Comparison of ENCODE assay signal across 1 cellular context in genomic region chr4:139920552-139920951, GRCh38.
TF ChIP-seq lines count a peak whose summit lies in the region.

No MANE protein-coding gene starts in this region.

TF ChIP-seq in GM23338, 12 proteins besides CTCF, POLR2A, EP300 and RAD21 (continued from another document):
- TF ChIP-seq, protein P1, sequence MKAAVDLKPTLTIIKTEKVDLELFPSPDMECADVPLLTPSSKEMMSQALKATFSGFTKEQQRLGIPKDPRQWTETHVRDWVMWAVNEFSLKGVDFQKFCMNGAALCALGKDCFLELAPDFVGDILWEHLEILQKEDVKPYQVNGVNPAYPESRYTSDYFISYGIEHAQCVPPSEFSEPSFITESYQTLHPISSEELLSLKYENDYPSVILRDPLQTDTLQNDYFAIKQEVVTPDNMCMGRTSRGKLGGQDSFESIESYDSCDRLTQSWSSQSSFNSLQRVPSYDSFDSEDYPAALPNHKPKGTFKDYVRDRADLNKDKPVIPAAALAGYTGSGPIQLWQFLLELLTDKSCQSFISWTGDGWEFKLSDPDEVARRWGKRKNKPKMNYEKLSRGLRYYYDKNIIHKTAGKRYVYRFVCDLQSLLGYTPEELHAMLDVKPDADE (IDR thresholded peaks at IDR 0.05): no peak
- TF ChIP-seq ZNF114 (CRISPR knock-in tag; IDR thresholded peaks at IDR 0.05) (no peak), EZH2 (IDR thresholded peaks at IDR 0.05; ENCODE audit: low read depth, unreplicated experiment) (no peak), NANOG (IDR thresholded peaks at IDR 0.05; ENCODE audit: borderline replicate concordance) (no peak), ZNF331 (CRISPR knock-in tag; IDR thresholded peaks at IDR 0.05; ENCODE audit: low read depth) (no peak), CREB1 (CRISPR knock-in tag; IDR thresholded peaks at IDR 0.05; ENCODE audit: low read depth) (no peak), EZH2phosphoT487 (IDR thresholded peaks at IDR 0.05; ENCODE audit: unreplicated experiment) (no peak), STAT1 (IDR thresholded peaks at IDR 0.05; ENCODE audit: unreplicated experiment) (no peak)
- TF ChIP-seq, protein P2, sequence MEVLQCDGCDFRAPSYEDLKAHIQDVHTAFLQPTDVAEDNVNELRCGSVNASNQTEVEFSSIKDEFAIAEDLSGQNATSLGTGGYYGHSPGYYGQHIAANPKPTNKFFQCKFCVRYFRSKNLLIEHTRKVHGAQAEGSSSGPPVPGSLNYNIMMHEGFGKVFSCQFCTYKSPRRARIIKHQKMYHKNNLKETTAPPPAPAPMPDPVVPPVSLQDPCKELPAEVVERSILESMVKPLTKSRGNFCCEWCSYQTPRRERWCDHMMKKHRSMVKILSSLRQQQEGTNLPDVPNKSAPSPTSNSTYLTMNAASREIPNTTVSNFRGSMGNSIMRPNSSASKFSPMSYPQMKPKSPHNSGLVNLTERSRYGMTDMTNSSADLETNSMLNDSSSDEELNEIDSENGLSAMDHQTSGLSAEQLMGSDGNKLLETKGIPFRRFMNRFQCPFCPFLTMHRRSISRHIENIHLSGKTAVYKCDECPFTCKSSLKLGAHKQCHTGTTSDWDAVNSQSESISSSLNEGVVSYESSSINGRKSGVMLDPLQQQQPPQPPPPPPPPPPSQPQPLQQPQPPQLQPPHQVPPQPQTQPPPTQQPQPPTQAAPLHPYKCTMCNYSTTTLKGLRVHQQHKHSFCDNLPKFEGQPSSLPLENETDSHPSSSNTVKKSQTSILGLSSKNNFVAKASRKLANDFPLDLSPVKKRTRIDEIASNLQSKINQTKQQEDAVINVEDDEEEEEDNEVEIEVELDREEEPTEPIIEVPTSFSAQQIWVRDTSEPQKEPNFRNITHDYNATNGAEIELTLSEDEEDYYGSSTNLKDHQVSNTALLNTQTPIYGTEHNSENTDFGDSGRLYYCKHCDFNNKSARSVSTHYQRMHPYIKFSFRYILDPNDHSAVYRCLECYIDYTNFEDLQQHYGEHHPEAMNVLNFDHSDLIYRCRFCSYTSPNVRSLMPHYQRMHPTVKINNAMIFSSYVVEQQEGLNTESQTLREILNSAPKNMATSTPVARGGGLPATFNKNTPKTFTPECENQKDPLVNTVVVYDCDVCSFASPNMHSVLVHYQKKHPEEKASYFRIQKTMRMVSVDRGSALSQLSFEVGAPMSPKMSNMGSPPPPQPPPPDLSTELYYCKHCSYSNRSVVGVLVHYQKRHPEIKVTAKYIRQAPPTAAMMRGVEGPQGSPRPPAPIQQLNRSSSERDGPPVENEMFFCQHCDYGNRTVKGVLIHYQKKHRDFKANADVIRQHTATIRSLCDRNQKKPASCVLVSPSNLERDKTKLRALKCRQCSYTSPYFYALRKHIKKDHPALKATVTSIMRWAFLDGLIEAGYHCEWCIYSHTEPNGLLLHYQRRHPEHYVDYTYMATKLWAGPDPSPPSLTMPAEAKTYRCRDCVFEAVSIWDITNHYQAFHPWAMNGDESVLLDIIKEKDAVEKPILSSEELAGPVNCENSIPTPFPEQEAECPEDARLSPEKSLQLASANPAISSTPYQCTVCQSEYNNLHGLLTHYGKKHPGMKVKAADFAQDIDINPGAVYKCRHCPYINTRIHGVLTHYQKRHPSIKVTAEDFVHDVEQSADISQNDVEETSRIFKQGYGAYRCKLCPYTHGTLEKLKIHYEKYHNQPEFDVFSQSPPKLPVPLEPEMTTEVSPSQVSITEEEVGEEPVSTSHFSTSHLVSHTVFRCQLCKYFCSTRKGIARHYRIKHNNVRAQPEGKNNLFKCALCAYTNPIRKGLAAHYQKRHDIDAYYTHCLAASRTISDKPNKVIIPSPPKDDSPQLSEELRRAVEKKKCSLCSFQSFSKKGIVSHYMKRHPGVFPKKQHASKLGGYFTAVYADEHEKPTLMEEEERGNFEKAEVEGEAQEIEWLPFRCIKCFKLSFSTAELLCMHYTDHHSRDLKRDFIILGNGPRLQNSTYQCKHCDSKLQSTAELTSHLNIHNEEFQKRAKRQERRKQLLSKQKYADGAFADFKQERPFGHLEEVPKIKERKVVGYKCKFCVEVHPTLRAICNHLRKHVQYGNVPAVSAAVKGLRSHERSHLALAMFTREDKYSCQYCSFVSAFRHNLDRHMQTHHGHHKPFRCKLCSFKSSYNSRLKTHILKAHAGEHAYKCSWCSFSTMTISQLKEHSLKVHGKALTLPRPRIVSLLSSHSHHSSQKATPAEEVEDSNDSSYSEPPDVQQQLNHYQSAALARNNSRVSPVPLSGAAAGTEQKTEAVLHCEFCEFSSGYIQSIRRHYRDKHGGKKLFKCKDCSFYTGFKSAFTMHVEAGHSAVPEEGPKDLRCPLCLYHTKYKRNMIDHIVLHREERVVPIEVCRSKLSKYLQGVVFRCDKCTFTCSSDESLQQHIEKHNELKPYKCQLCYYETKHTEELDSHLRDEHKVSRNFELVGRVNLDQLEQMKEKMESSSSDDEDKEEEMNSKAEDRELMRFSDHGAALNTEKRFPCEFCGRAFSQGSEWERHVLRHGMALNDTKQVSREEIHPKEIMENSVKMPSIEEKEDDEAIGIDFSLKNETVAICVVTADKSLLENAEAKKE (CRISPR knock-in tag; IDR thresholded peaks at IDR 0.05): no peak
- TF ChIP-seq, protein P3, sequence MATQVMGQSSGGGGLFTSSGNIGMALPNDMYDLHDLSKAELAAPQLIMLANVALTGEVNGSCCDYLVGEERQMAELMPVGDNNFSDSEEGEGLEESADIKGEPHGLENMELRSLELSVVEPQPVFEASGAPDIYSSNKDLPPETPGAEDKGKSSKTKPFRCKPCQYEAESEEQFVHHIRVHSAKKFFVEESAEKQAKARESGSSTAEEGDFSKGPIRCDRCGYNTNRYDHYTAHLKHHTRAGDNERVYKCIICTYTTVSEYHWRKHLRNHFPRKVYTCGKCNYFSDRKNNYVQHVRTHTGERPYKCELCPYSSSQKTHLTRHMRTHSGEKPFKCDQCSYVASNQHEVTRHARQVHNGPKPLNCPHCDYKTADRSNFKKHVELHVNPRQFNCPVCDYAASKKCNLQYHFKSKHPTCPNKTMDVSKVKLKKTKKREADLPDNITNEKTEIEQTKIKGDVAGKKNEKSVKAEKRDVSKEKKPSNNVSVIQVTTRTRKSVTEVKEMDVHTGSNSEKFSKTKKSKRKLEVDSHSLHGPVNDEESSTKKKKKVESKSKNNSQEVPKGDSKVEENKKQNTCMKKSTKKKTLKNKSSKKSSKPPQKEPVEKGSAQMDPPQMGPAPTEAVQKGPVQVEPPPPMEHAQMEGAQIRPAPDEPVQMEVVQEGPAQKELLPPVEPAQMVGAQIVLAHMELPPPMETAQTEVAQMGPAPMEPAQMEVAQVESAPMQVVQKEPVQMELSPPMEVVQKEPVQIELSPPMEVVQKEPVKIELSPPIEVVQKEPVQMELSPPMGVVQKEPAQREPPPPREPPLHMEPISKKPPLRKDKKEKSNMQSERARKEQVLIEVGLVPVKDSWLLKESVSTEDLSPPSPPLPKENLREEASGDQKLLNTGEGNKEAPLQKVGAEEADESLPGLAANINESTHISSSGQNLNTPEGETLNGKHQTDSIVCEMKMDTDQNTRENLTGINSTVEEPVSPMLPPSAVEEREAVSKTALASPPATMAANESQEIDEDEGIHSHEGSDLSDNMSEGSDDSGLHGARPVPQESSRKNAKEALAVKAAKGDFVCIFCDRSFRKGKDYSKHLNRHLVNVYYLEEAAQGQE (IDR thresholded peaks at IDR 0.05; ENCODE audit: unreplicated experiment): no peak
